ENCODE assay signal across 37 cellular contexts in genomic region chr2:74325815-74326214, GRCh38. TPM values are rescaled to one million over a fixed set of nuclear protein-coding genes. Genes with fewer than 3 reads are reported as not detected.
DNase-seq lines count a peak whose midpoint lies in the region; ATAC-seq, FAIRE-seq and TF ChIP-seq lines count a peak whose summit lies in the region.
"Had no signal": no experiment of that assay in that cellular context is flagged by ENCODE, and none has a peak within 500 bp of the region (broad histone marks: within the 10 kb centered on the region; RNA-seq: fewer than 3 reads in every experiment).

No MANE protein-coding gene starts in this region.

- BruUV-seq in HepG2 (replicated peaks; lab: Mats Ljungman, UMichigan) (no TSS peak), K562 (replicated peaks; lab: Mats Ljungman, UMichigan) (no TSS peak)

- TF ChIP-seq POLR2A in HepG2 (IDR thresholded peaks at IDR 0.05; ENCODE audit: insufficient read depth in 1 of 2, low read depth in 2 of 2, low read length in 2 of 2) (no peak), right lobe of liver (IDR thresholded peaks at IDR 0.05) (no peak), K562 (conservative IDR thresholded peaks at IDR 0.05) (no peak), thyroid gland (IDR thresholded peaks at IDR 0.05) (no peak)

- H3K9me1 ChIP-seq in K562 (ENCODE audit: control insufficient read depth, insufficient read depth, low read length), result no peaks in the 10 kb centered on the region

- H3K4me3 Mint-ChIP-seq in nephron progenitor cell, result no peak overlapping the region
- H3K4me3 Mint-ChIP-seq in activated CD4-positive, alpha-beta memory T cell treated with anti-CD3 and anti-CD28 coated beads for 36 hours, result no peak overlapping the region
- H3K4me3 Mint-ChIP-seq: B cell; CD14-positive monocyte; CD4-positive, alpha-beta memory T cell; CD4-positive, alpha-beta T cell; CD4-positive, CD25-positive, alpha-beta regulatory T cell; CD8-positive, alpha-beta memory T cell; CD8-positive, alpha-beta T cell had no signal

- no peak overlapping the region for H3K9ac ChIP-seq in HepG2 (ENCODE audit: insufficient read depth, low read depth, low read length)
- H3K9ac ChIP-seq in K562 (ENCODE audit: insufficient read depth in 1 of 2, low read depth in 2 of 2, low read length in 2 of 2), result no peak overlapping the region
- no peak overlapping the region for H3K9ac ChIP-seq in parathyroid adenoma
- H3K9ac ChIP-seq: BLaER1; BLaER1 treated with 17β-estradiol and CSF1 and Interleukin-3, amounts not matched to agents 10 nM and 100 nM had no signal

- 42% methylated on average over 2 of the region's 2 CpGs for WGBS in HepG2 (ENCODE audit: low lambda C conversion rate)
- WGBS in right lobe of liver (ENCODE audit: insufficient coverage, low coverage, low lambda C conversion rate, missing lambda C conversion rate), result 86% methylated on average over 1 of the region's 2 CpGs
- WGBS in K562 (ENCODE audit: insufficient coverage, low coverage, missing lambda C conversion rate), result 13% methylated on average over 1 of the region's 2 CpGs
- 86 to 90% methylated on average over 2 of the region's 2 CpGs for WGBS in thyroid gland, 2 donors

- H3K9me3 ChIP-seq in HepG2 (ENCODE audit: low read length), result no peaks in the 10 kb centered on the region
- H3K9me3 ChIP-seq in right lobe of liver, result no peaks in the 10 kb centered on the region
- no peaks in the 10 kb centered on the region for H3K9me3 ChIP-seq in K562 (replicated peaks; ENCODE audit: control insufficient read depth, insufficient read depth, low read depth, low read length)
- no peaks in the 10 kb centered on the region for H3K9me3 ChIP-seq in parathyroid adenoma (ENCODE audit: control insufficient read depth, low read length)
- H3K9me3 ChIP-seq in thyroid gland, result no peaks in the 10 kb centered on the region
- H3K9me3 ChIP-seq: A549, BE2C, BLaER1, Caco-2 had no signal

- no peaks in the 10 kb centered on the region for H3K79me2 ChIP-seq in HepG2 (ENCODE audit: insufficient read depth, low read length)
- no peaks in the 10 kb centered on the region for H3K79me2 ChIP-seq in K562 (ENCODE audit: control insufficient read depth, insufficient read depth, low read length)
- no peaks in the 10 kb centered on the region for H3K79me2 ChIP-seq in parathyroid adenoma

- TF ChIP-seq CTCF in HepG2 (CRISPR knock-in tag; IDR thresholded peaks at IDR 0.05) (no peak), right lobe of liver (IDR thresholded peaks at IDR 0.05) (no peak), K562 (IDR thresholded peaks at IDR 0.05 in 2 of 3, conservative IDR thresholded peaks at IDR 0.05 in 1 of 3; ENCODE audit: insufficient read depth in 2 of 3, low read depth in 1 of 3, low read length in 3 of 3) (no peak), parathyroid adenoma (IDR thresholded peaks at IDR 0.05) (no peak), thyroid gland (IDR thresholded peaks at IDR 0.05) (no peak), nephron progenitor cell (IDR thresholded peaks at IDR 0.05) (no peak)

- H3K4me1 ChIP-seq in HepG2 (ENCODE audit: insufficient read depth, low read length) (no peaks in the 10 kb centered on the region), right lobe of liver (no peaks in the 10 kb centered on the region), K562 (replicated peaks in 1 of 2; ENCODE audit: control insufficient read depth in 2 of 2, insufficient read depth in 2 of 2, low read length in 2 of 2) (peaks cover 0 to 14% of the 10 kb centered on the region in 2 experiments; a peak in 4 of 5 replicates), parathyroid adenoma (peaks cover 37% of the 10 kb centered on the region), thyroid gland (peaks cover 38 to 42% of the 10 kb centered on the region in 2 donors)
- H3K4me1 ChIP-seq: A549; BE2C; BLaER1; BLaER1 treated with 17β-estradiol and CSF1 and Interleukin-3, amounts not matched to agents 10 nM and 100 nM had no signal

- FAIRE-seq in HepG2 (lab: Jason Lieb, UNC), result no peak
- FAIRE-seq in K562 (lab: Jason Lieb, UNC), result no peak
- FAIRE-seq: A204.1, A549, D721Med had no signal

- CTCF ChIA-PET in HepG2 (lab: Yijun Ruan, JAX; ENCODE audit: low intra/inter-chr PET ratio, low total read pairs) (no interaction called here), K562 (lab: Yijun Ruan, JAX; ENCODE audit: low intra/inter-chr PET ratio) (no interaction called here)
- CTCF ChIA-PET in activated CD4-positive, alpha-beta memory T cell treated with anti-CD3 and anti-CD28 coated beads for 36 hours (lab: Charles Lee), result interaction anchor here (2.6 to 4.7 kb wide), 2 partner anchors 10 to 76 kb away, joined by 10 to 55 read pairs; no protein-coding TSS in a partner anchor

- H3K27me3 ChIP-seq in HepG2 (ENCODE audit: control insufficient read depth in 1 of 2, insufficient read depth in 2 of 2, low read length in 2 of 2) (no peaks in the 10 kb centered on the region), right lobe of liver (no peaks in the 10 kb centered on the region), K562 (ENCODE audit: control insufficient read depth in 2 of 2, insufficient read depth in 2 of 2, low read length in 2 of 2) (no peaks in the 10 kb centered on the region; a peak in 1 of 5 replicates), parathyroid adenoma (ENCODE audit: control insufficient read depth, insufficient read depth, low read length) (no peaks in the 10 kb centered on the region), thyroid gland (no peaks in the 10 kb centered on the region)
- H3K27me3 ChIP-seq: BE2C; BLaER1; BLaER1 treated with 17β-estradiol and CSF1 and Interleukin-3, amounts not matched to agents 10 nM and 100 nM had no signal

- no peak overlapping the region for H3K27ac Mint-ChIP-seq in nephron progenitor cell
- H3K27ac Mint-ChIP-seq in activated CD4-positive, alpha-beta memory T cell treated with anti-CD3 and anti-CD28 coated beads for 36 hours, result no peak overlapping the region
- H3K27ac Mint-ChIP-seq: B cell; CD14-positive monocyte; CD4-positive, alpha-beta T cell; CD4-positive, CD25-positive, alpha-beta regulatory T cell; CD8-positive, alpha-beta T cell had no signal

- H3K9me3 Mint-ChIP-seq in nephron progenitor cell, result no peaks in the 10 kb centered on the region
- no peaks in the 10 kb centered on the region for H3K9me3 Mint-ChIP-seq in activated CD4-positive, alpha-beta memory T cell treated with anti-CD3 and anti-CD28 coated beads for 36 hours
- H3K9me3 Mint-ChIP-seq: CD14-positive monocyte; CD4-positive, alpha-beta memory T cell; CD4-positive, alpha-beta T cell; CD8-positive, alpha-beta memory T cell; CD8-positive, alpha-beta T cell had no signal

- DNase-seq in HepG2 (ENCODE audit: low spot score) (no peak), right lobe of liver (no peak), K562 (ENCODE audit: extremely low read depth in 1 of 4, low spot score in 3 of 4) (no peak), thyroid gland (no peak), nephron progenitor cell (no peak)
- no peak for DNase-seq in activated CD4-positive, alpha-beta memory T cell treated with anti-CD3 and anti-CD28 coated beads for 36 hours
- DNase-seq: 8988T; ACHN; AML-193; BE2C; C1 segment of cervical spinal cord; Caco-2; Calu3; CD4-positive, alpha-beta memory T cell; CD4-positive, alpha-beta T cell; CD4-positive, CD25-positive, alpha-beta regulatory T cell; CD8-positive, alpha-beta memory T cell; CD8-positive, alpha-beta T cell; COR-L47; DMS 273 treated with DMSO at 0.1 percent for 48 hours; DMS153; DMS53; DMS79; DMS79 treated with DMSO at 0.1 percent for 48 hours; DND-41; EL had no signal

- H3K36me3 ChIP-seq in HepG2 (replicated peaks in 1 of 2; ENCODE audit: control insufficient read depth in 1 of 2, insufficient read depth in 2 of 2, low read length in 2 of 2), result no peaks in the 10 kb centered on the region
- no peaks in the 10 kb centered on the region for H3K36me3 ChIP-seq in right lobe of liver
- no peaks in the 10 kb centered on the region for H3K36me3 ChIP-seq in K562 (ENCODE audit: control insufficient read depth, insufficient read depth, low read length)
- no peaks in the 10 kb centered on the region for H3K36me3 ChIP-seq in parathyroid adenoma (ENCODE audit: control insufficient read depth, insufficient read depth, low read length)
- H3K36me3 ChIP-seq in thyroid gland, result no peaks in the 10 kb centered on the region
- H3K36me3 ChIP-seq: BE2C had no signal

- H3K4me3 ChIP-seq in HepG2 (replicated peaks in 1 of 3; ENCODE audit: insufficient read depth in 1 of 3, low read depth in 2 of 3, low read length in 3 of 3) (no peak overlapping the region), right lobe of liver (no peak overlapping the region), K562 (no peak overlapping the region), parathyroid adenoma (ENCODE audit: low read depth, low read length) (no peak overlapping the region), thyroid gland (replicated peaks in 1 of 3) (no peak overlapping the region)
- H3K4me3 ChIP-seq: A549; BLaER1; BLaER1 treated with 17β-estradiol and CSF1 and Interleukin-3, amounts not matched to agents 10 nM and 100 nM had no signal

- H2AFZ ChIP-seq in HepG2 (ENCODE audit: low read length) (no peak overlapping the region), K562 (ENCODE audit: low read depth, low read length) (no peak overlapping the region), parathyroid adenoma (no peak overlapping the region)

- H4K20me1 ChIP-seq in HepG2 (ENCODE audit: insufficient read depth, low read length), result no peaks in the 10 kb centered on the region
- H4K20me1 ChIP-seq in K562 (replicated peaks; ENCODE audit: control insufficient read depth, insufficient read depth, low read length), result no peaks in the 10 kb centered on the region
- H4K20me1 ChIP-seq: BLaER1; BLaER1 treated with 17β-estradiol and CSF1 and Interleukin-3, amounts not matched to agents 10 nM and 100 nM had no signal

- H3K4me2 ChIP-seq in HepG2 (ENCODE audit: low read depth, low read length), result no peak overlapping the region
- no peak overlapping the region for H3K4me2 ChIP-seq in K562 (ENCODE audit: insufficient read depth, low read length)
- no peak overlapping the region for H3K4me2 ChIP-seq in parathyroid adenoma (ENCODE audit: low read length)
- H3K4me2 ChIP-seq: A549; BLaER1; BLaER1 treated with 17β-estradiol and CSF1 and Interleukin-3, amounts not matched to agents 10 nM and 100 nM had no signal

- POLR2A ChIA-PET in HepG2 (lab: Yijun Ruan, JAX), result no interaction called here
- POLR2A ChIA-PET in K562 (lab: Yijun Ruan, JAX), result interaction anchor here (2.9 kb wide), 1 partner anchor 12 kb away, joined by 10 read pairs; no protein-coding TSS in a partner anchor
- POLR2A ChIA-PET in activated CD4-positive, alpha-beta memory T cell treated with anti-CD3 and anti-CD28 coated beads for 36 hours (lab: Charles Lee), result no interaction called here

- TF ChIP-seq EP300 in HepG2 (IDR thresholded peaks at IDR 0.05; ENCODE audit: low read depth in 2 of 2, low read length in 2 of 2) (no peak), HepG2 (CRISPR knock-in tag; IDR thresholded peaks at IDR 0.05; ENCODE audit: borderline replicate concordance) (no peak), K562 (IDR thresholded peaks at IDR 0.05; ENCODE audit: low read length) (no peak)

- TF ChIP-seq RAD21 in HepG2 (CRISPR knock-in tag; IDR thresholded peaks at IDR 0.05) (no peak), K562 (CRISPR knock-in tag; conservative IDR thresholded peaks at IDR 0.05 in 1 of 2, IDR thresholded peaks at IDR 0.05 in 1 of 2) (no peak)

- intact Hi-C loops in HepG2 (cut with micrococcal nuclease; ENCODE audit: unreplicated experiment), result no loop called here
- intact Hi-C loops in right lobe of liver (cut with DNase I), result no loop called here
- intact Hi-C loops in K562 (cut with micrococcal nuclease), result loop anchor here (2.0 kb wide), 1 partner anchor 59 kb away; no protein-coding TSS in a partner anchor
- intact Hi-C loops in thyroid gland (cut with DNase I), result no loop called here
- intact Hi-C loops in activated CD4-positive, alpha-beta memory T cell treated with anti-CD3 and anti-CD28 coated beads for 36 hours (cut with micrococcal nuclease), result no loop called here

- H3K27ac ChIP-seq in HepG2 (ENCODE audit: extremely low read length, insufficient read depth, low read length) (no peak overlapping the region), right lobe of liver (no peak overlapping the region), K562 (ENCODE audit: extremely low read depth, low read depth, low read length) (no peak overlapping the region), parathyroid adenoma (peak overlapping the region; percentile 90), thyroid gland (peak overlapping the region; percentile 67 to 81 (median 70))
- H3K27ac ChIP-seq: 22Rv1; A549; BLaER1; BLaER1 treated with 17β-estradiol and CSF1 and Interleukin-3, amounts not matched to agents 10 nM and 100 nM; C4-2B had no signal

- in situ Hi-C loops in HepG2 (cut with HindIII; ENCODE audit: extremely low pct_ligation_motif_present, low pct_unique_long_range_greater_than_20kb) (no loop called here), K562 (cut with MboI) (no loop called here)

- H3K4me1 Mint-ChIP-seq in nephron progenitor cell, result peaks cover 4% of the 10 kb centered on the region
- H3K4me1 Mint-ChIP-seq in activated CD4-positive, alpha-beta memory T cell treated with anti-CD3 and anti-CD28 coated beads for 36 hours (ENCODE audit: low read depth), result no peaks in the 10 kb centered on the region
- H3K4me1 Mint-ChIP-seq: B cell; CD14-positive monocyte; CD4-positive, alpha-beta memory T cell had no signal

- no peak for ATAC-seq in HepG2
- no peak for ATAC-seq in right lobe of liver
- no peak for ATAC-seq in K562
- no peak for ATAC-seq in GM19328 (IDR thresholded peaks at IDR 0.05; ENCODE audit: unreplicated experiment)
- ATAC-seq: A549; CD8-positive, alpha-beta T cell had no signal

- H3K27me3 Mint-ChIP-seq in nephron progenitor cell (ENCODE audit: low read depth, poor library complexity), result no peaks in the 10 kb centered on the region
- H3K27me3 Mint-ChIP-seq in activated CD4-positive, alpha-beta memory T cell treated with anti-CD3 and anti-CD28 coated beads for 36 hours, result no peaks in the 10 kb centered on the region
- H3K27me3 Mint-ChIP-seq: B cell; CD4-positive, alpha-beta memory T cell; CD4-positive, alpha-beta T cell; CD4-positive, CD25-positive, alpha-beta regulatory T cell; CD8-positive, alpha-beta memory T cell had no signal

- no peaks in the 10 kb centered on the region for H3K36me3 Mint-ChIP-seq in nephron progenitor cell (ENCODE audit: low read depth)
- no peaks in the 10 kb centered on the region for H3K36me3 Mint-ChIP-seq in activated CD4-positive, alpha-beta memory T cell treated with anti-CD3 and anti-CD28 coated beads for 36 hours
- H3K36me3 Mint-ChIP-seq: CD14-positive monocyte had no signal

RNA-seq across cellular contexts. Expression of gene SLC4A5, which starts 17.4 kb away (rescaled TPM):
- 0.25 TPM in 1 of 2 replicates, not detected in the other for total RNA-seq in HepG2 (2016; rRNA removed; fragmentation: Illumina TruSeq; extraction: Trizol)
- total RNA-seq in HepG2 (2016; cell fraction: cytosol; rRNA removed; fragmentation: Illumina TruSeq; extraction: Trizol; ENCODE audit: low read depth), result not detected in 2 replicates
- total RNA-seq in HepG2 (2016; cell fraction: insoluble cytoplasmic fraction; rRNA removed; fragmentation: Illumina TruSeq; extraction: Trizol), result 0.09 TPM in 1 of 2 replicates, not detected in the other
- total RNA-seq in HepG2 (2016; cell fraction: membrane; rRNA removed; fragmentation: Illumina TruSeq; extraction: Trizol), result not detected in 2 replicates
- 0.34 and 0.53 TPM in 2 replicates for total RNA-seq in HepG2 (2016; cell fraction: nucleus; rRNA removed; fragmentation: Illumina TruSeq; extraction: Trizol)
- polyA plus RNA-seq in HepG2 (2011; rRNA removed), result 0.50 and 0.51 TPM in 2 replicates
- polyA plus RNA-seq in HepG2 (2011; cell fraction: cytosol; rRNA removed), result 0.01 TPM in 1 of 2 replicates, not detected in the other
- 0.14 and 0.74 TPM in 2 replicates for polyA plus RNA-seq in HepG2 (2011; cell fraction: nucleus; rRNA removed)
- polyA plus RNA-seq in HepG2 (2012), result 0.74 and 0.93 TPM in 2 replicates
- not detected in 2 replicates for polyA plus RNA-seq in HepG2 (2016; cell fraction: cytosol; fragmentation: Illumina TruSeq; extraction: Trizol; ENCODE audit: low read depth)
- polyA plus RNA-seq in HepG2 (2016; cell fraction: insoluble cytoplasmic fraction; fragmentation: Illumina TruSeq; extraction: Trizol; ENCODE audit: low read depth), result 0.49 TPM in 1 of 2 replicates, not detected in the other
- polyA plus RNA-seq in HepG2 (2016; cell fraction: membrane; fragmentation: Illumina TruSeq; extraction: Trizol; ENCODE audit: low read depth), result not detected in 2 replicates
- polyA plus RNA-seq in HepG2 (2016; cell fraction: nucleus; fragmentation: Illumina TruSeq; extraction: Trizol; ENCODE audit: insufficient read depth, low read depth), result 0.30 and 1.1 TPM in 2 replicates
- polyA minus RNA-seq in HepG2 (2011; rRNA and poly(A)+ RNA removed; ENCODE audit: low replicate concordance), result 0.26 and 0.56 TPM in 2 replicates
- polyA minus RNA-seq in HepG2 (2011; cell fraction: cytosol; rRNA and poly(A)+ RNA removed), result 0.09 TPM in 1 of 2 replicates, not detected in the other
- polyA minus RNA-seq in HepG2 (2011; cell fraction: nucleus; rRNA and poly(A)+ RNA removed), result 1.0 and 1.1 TPM in 2 replicates
- total RNA-seq in right lobe of liver, result 1 to 10 TPM in 2 of 6 experiments, under 1 TPM in 4; 0.12 to 1.2 (median 0.68) TPM
- total RNA-seq in K562 (2011; cell fraction: chromatin; rRNA removed; ENCODE audit: low replicate concordance), result 0.12 TPM in 1 of 2 replicates, not detected in the other
- total RNA-seq in K562 (2011; cell fraction: nucleolus; rRNA removed), result not detected in 2 replicates
- total RNA-seq in K562 (2011; cell fraction: nucleoplasm; rRNA removed), result not detected in 2 replicates
- total RNA-seq in K562 (2014; rRNA removed), result 0.05 TPM in 1 of 2 replicates, not detected in the other
- total RNA-seq in K562 (2014; rRNA removed; fragmentation: Illumina TruSeq; extraction: Trizol), result 0.03 TPM in 1 of 2 replicates, not detected in the other
- total RNA-seq in K562 (2015; rRNA removed; fragmentation: Illumina TruSeq; extraction: Trizol), result 0.34 and 0.69 TPM in 2 replicates
- total RNA-seq in K562 (2021), result 0.42 TPM in 1 of 2 replicates, not detected in the other
- 0.03 and 0.05 TPM in 2 replicates for polyA plus RNA-seq in K562 (2011; rRNA removed)
- 0.12 TPM in 1 of 2 replicates, not detected in the other for polyA plus RNA-seq in K562 (2011; cell fraction: cytosol; rRNA removed)
- 0.10 and 0.57 TPM in 2 replicates for polyA plus RNA-seq in K562 (2011; cell fraction: nucleus; rRNA removed)
- 0.21 and 0.96 TPM in 2 replicates for polyA plus RNA-seq in K562 (2012)
- polyA plus RNA-seq in K562 (2014; fragmentation: Illumina TruSeq; extraction: Trizol), result 0.03 and 0.16 TPM in 2 replicates
- polyA plus RNA-seq in K562 (2014; fragmentation: Nextera tagmentation; extraction: Ambion mirVana), result under 1 TPM; 0.10 to 0.13 TPM
- polyA plus RNA-seq in K562 (2014; rRNA removed), result 0.13 and 0.77 TPM in 2 replicates
- polyA minus RNA-seq in K562 (2011; rRNA and poly(A)+ RNA removed), result not detected in 2 replicates
- not detected in 2 replicates for polyA minus RNA-seq in K562 (2011; cell fraction: cytosol; rRNA and poly(A)+ RNA removed)
- not detected in 2 replicates for polyA minus RNA-seq in K562 (2011; cell fraction: nucleus; rRNA and poly(A)+ RNA removed)
- total RNA-seq in thyroid gland, result 10 to 100 TPM; 18.3 to 94.5 (median 59.8) TPM
- 1 to 10 TPM; 2.9 to 3.1 TPM for total RNA-seq in activated CD4-positive, alpha-beta memory T cell treated with anti-CD3 and anti-CD28 coated beads for 36 hours

RNA-seq across cellular contexts. Expression of gene DCTN1, which starts 54.3 kb away (rescaled TPM):
- 109 and 122 TPM in 2 replicates for total RNA-seq in HepG2 (2016; rRNA removed; fragmentation: Illumina TruSeq; extraction: Trizol)
- total RNA-seq in HepG2 (2016; cell fraction: cytosol; rRNA removed; fragmentation: Illumina TruSeq; extraction: Trizol; ENCODE audit: low read depth), result 7.7 and 11.2 TPM in 2 replicates
- 94.1 and 122 TPM in 2 replicates for total RNA-seq in HepG2 (2016; cell fraction: insoluble cytoplasmic fraction; rRNA removed; fragmentation: Illumina TruSeq; extraction: Trizol)
- 18.0 and 20.5 TPM in 2 replicates for total RNA-seq in HepG2 (2016; cell fraction: membrane; rRNA removed; fragmentation: Illumina TruSeq; extraction: Trizol)
- 55.1 and 60.1 TPM in 2 replicates for total RNA-seq in HepG2 (2016; cell fraction: nucleus; rRNA removed; fragmentation: Illumina TruSeq; extraction: Trizol)
- polyA plus RNA-seq in HepG2 (2011; rRNA removed), result 73.2 and 82.4 TPM in 2 replicates
- 54.6 and 71.3 TPM in 2 replicates for polyA plus RNA-seq in HepG2 (2011; cell fraction: cytosol; rRNA removed)
- 141 and 144 TPM in 2 replicates for polyA plus RNA-seq in HepG2 (2011; cell fraction: nucleus; rRNA removed)
- 72.2 and 76.7 TPM in 2 replicates for polyA plus RNA-seq in HepG2 (2012)
- polyA plus RNA-seq in HepG2 (2016; cell fraction: cytosol; fragmentation: Illumina TruSeq; extraction: Trizol; ENCODE audit: low read depth), result 8.1 and 9.5 TPM in 2 replicates
- 106 and 136 TPM in 2 replicates for polyA plus RNA-seq in HepG2 (2016; cell fraction: insoluble cytoplasmic fraction; fragmentation: Illumina TruSeq; extraction: Trizol; ENCODE audit: low read depth)
- 20.1 and 26.0 TPM in 2 replicates for polyA plus RNA-seq in HepG2 (2016; cell fraction: membrane; fragmentation: Illumina TruSeq; extraction: Trizol; ENCODE audit: low read depth)
- polyA plus RNA-seq in HepG2 (2016; cell fraction: nucleus; fragmentation: Illumina TruSeq; extraction: Trizol; ENCODE audit: insufficient read depth, low read depth), result 119 and 130 TPM in 2 replicates
- 266 and 308 TPM in 2 replicates for polyA minus RNA-seq in HepG2 (2011; rRNA and poly(A)+ RNA removed; ENCODE audit: low replicate concordance)
- 81.1 and 87.7 TPM in 2 replicates for polyA minus RNA-seq in HepG2 (2011; cell fraction: cytosol; rRNA and poly(A)+ RNA removed)
- polyA minus RNA-seq in HepG2 (2011; cell fraction: nucleus; rRNA and poly(A)+ RNA removed), result 62.1 and 69.7 TPM in 2 replicates
- 10 to 100 TPM; 33.7 to 47.9 (median 37.3) TPM for total RNA-seq in right lobe of liver
- 88.3 and 100 TPM in 2 replicates for total RNA-seq in K562 (2011; cell fraction: chromatin; rRNA removed; ENCODE audit: low replicate concordance)
- 42.1 and 52.2 TPM in 2 replicates for total RNA-seq in K562 (2011; cell fraction: nucleolus; rRNA removed)
- 63.2 and 85.9 TPM in 2 replicates for total RNA-seq in K562 (2011; cell fraction: nucleoplasm; rRNA removed)
- 49.7 and 54.8 TPM in 2 replicates for total RNA-seq in K562 (2014; rRNA removed)
- total RNA-seq in K562 (2014; rRNA removed; fragmentation: Illumina TruSeq; extraction: Trizol), result 23.4 and 27.5 TPM in 2 replicates
- 52.5 and 53.3 TPM in 2 replicates for total RNA-seq in K562 (2015; rRNA removed; fragmentation: Illumina TruSeq; extraction: Trizol)
- total RNA-seq in K562 (2021), result 61.0 and 71.7 TPM in 2 replicates
- polyA plus RNA-seq in K562 (2011; rRNA removed), result 30.0 and 39.8 TPM in 2 replicates
- polyA plus RNA-seq in K562 (2011; cell fraction: cytosol; rRNA removed), result 33.7 and 78.9 TPM in 2 replicates
- 57.2 and 111 TPM in 2 replicates for polyA plus RNA-seq in K562 (2011; cell fraction: nucleus; rRNA removed)
- 62.1 and 62.5 TPM in 2 replicates for polyA plus RNA-seq in K562 (2012)
- 51.8 and 58.0 TPM in 2 replicates for polyA plus RNA-seq in K562 (2014; fragmentation: Illumina TruSeq; extraction: Trizol)
- 10 to 100 TPM; 23.9 to 28.6 TPM for polyA plus RNA-seq in K562 (2014; fragmentation: Nextera tagmentation; extraction: Ambion mirVana)
- 37.2 and 45.0 TPM in 2 replicates for polyA plus RNA-seq in K562 (2014; rRNA removed)
- polyA minus RNA-seq in K562 (2011; rRNA and poly(A)+ RNA removed), result 33.3 and 75.5 TPM in 2 replicates
- 41.6 and 65.3 TPM in 2 replicates for polyA minus RNA-seq in K562 (2011; cell fraction: cytosol; rRNA and poly(A)+ RNA removed)
- polyA minus RNA-seq in K562 (2011; cell fraction: nucleus; rRNA and poly(A)+ RNA removed), result 26.1 and 26.7 TPM in 2 replicates
- 100 to 1,000 TPM in 3 of 4 donors, 10 to 100 TPM in 1; 82.6 to 124 (median 108) TPM for total RNA-seq in thyroid gland
- total RNA-seq in activated CD4-positive, alpha-beta memory T cell treated with anti-CD3 and anti-CD28 coated beads for 36 hours, result 10 to 100 TPM; 75.6 to 79.5 TPM

Comparison
In these comparisons a context has a peak if more than half of its experiments do, and no peak if none do; other contexts are left out.
1. H3K27ac ChIP-seq: peak in parathyroid adenoma (single experiment) and thyroid gland (3 of 3); none in HepG2 (single experiment), right lobe of liver (0 of 3) and K562 (single experiment).
2. RNA of gene SLC4A5, which starts 17.4 kb away (total RNA-seq): 18.3 to 94.5 TPM in thyroid gland; 2.9 to 3.1 TPM in activated CD4-positive, alpha-beta memory T cell treated with anti-CD3 and anti-CD28 coated beads for 36 hours, 0.12 to 1.2 TPM in right lobe of liver, 0.03 to 0.69 TPM in K562 and 0.09 to 0.53 TPM in HepG2; every median in the first group is over 4 times any median in the second.
3. Of the 241 proteins assayed by ChIP-seq in both HepG2 and K562: peak only in HepG2: none; only in K562: ZNF512; in both: HNRNPK and PCBP2; in neither: 238.